8 cellular contexts compared by ENCODE assay signal in the genomic region with DNA sequence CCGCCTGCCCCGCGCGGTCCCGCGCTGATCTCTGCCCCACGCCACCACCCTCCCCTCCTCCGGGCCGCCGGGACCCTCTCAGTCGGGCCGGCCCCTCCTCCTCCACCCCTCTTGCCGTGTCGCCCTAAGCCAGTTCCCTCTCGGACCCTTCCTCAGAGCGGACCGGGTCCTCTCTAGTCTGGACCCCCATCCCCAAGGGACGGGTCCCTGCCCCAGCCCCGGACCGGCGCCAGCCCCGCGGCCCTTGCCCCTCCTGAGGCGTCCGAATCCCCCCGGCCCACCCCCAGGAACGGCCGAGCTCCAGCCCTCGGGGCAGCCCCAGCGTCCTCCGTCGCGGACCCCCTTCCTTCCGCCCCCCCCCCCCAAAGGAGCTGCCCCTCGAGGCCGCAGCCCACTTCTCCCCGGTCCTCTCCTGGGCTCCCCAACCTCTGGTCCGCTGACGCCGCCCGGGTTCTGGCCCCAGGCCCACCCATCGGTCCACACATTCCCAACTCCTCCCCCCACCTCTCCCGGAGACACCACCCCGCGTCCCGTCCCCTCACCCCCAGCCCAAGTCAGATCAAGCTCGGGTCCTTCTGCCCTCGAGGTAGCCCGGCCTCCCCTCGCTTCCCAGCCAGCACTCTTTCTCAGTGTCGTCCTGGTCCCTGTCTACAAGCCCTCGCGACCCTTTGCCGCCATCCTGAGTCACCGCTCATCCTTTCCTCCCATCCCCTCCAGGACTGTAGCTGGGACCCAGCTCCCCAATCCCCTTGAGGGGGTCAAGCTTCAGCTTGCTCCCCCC. TPM values are rescaled to one million over a fixed set of nuclear protein-coding genes. Genes with fewer than 3 reads are reported as not detected.
DNase-seq lines count a peak whose midpoint lies in the region; ATAC-seq and TF ChIP-seq lines count a peak whose summit lies in the region.

No MANE protein-coding gene starts in this region.

- H3K27ac ChIP-seq in AG04450 (ENCODE audit: low read depth, low read length) (no peak overlapping the region), heart left ventricle (peak overlapping the region in 1 of 12 donors; percentile 69), sigmoid colon (peak overlapping the region in 1 of 4 donors; percentile 51)

- TF ChIP-seq POLR2A in heart left ventricle (IDR thresholded peaks at IDR 0.05): no peak
- no peak for TF ChIP-seq POLR2A in sigmoid colon (IDR thresholded peaks at IDR 0.05)

- peak overlapping the region; percentile 81 for H3K27ac Mint-ChIP-seq in activated T-helper 1 cell treated with anti-CD3 and anti-CD28 coated beads, Interleukin-12 subunit alpha, Interleukin-12 subunit beta, Interleukin-2, Interleukin-4 antibody, amounts not matched to agents 30 ng/mL and 10 ng/mL and 1 ng/mL, durations not matched to agents 14 hours and 24 hours and 36 hours

- H3K4me3 ChIP-seq in AG04450 (ENCODE audit: low read depth, low read length): peak overlapping the region; percentile 53
- H3K4me3 ChIP-seq in HFF-Myc (replicated peaks; ENCODE audit: low read depth, low read length): peak overlapping the region; percentile 32
- H3K4me3 ChIP-seq in heart left ventricle: peak overlapping the region; percentile 43 to 82 (median 64)
- peak overlapping the region; percentile 19 to 63 (median 61) for H3K4me3 ChIP-seq in sigmoid colon

- DNase-seq in AG04450 (ENCODE audit: low read depth, low spot score): no peak
- DNase-seq in HFF-Myc (ENCODE audit: extremely low read depth, low read depth): no peak
- DNase-seq in activated T-helper 1 cell treated with anti-CD3 and anti-CD28 coated beads, Interleukin-12 subunit alpha, Interleukin-12 subunit beta, Interleukin-2, Interleukin-4 antibody, amounts not matched to agents 30 ng/mL and 10 ng/mL and 1 ng/mL, durations not matched to agents 14 hours and 24 hours and 36 hours (ENCODE audit: low spot score): no peak
- peak in 2 of 5 donors; percentile 14 to 28 for DNase-seq in heart left ventricle
- peak; percentile 66 for DNase-seq in sigmoid colon
- DNase-seq in GF-D8 (lab: John Stamatoyannopoulos, UW): no peak

- H3K4me1 ChIP-seq in heart left ventricle (peaks cover 0 to 23% (median 14%) of the 10 kb centered on the region in 12 donors), sigmoid colon (peaks cover 0 to 22% (median 21%) of the 10 kb centered on the region in 4 donors)

- H3K27me3 ChIP-seq in AG04450 (ENCODE audit: control insufficient read depth, insufficient read depth, low read length) (peaks cover 20% of the 10 kb centered on the region), heart left ventricle (peaks cover 0 to 55% (median 14%) of the 10 kb centered on the region in 9 donors), sigmoid colon (peaks cover 9 to 55% (median 38%) of the 10 kb centered on the region in 3 donors)

- no peak for TF ChIP-seq EP300 in sigmoid colon (IDR thresholded peaks at IDR 0.05)

- no peaks in the 10 kb centered on the region for H3K9me3 Mint-ChIP-seq in activated T-helper 1 cell treated with anti-CD3 and anti-CD28 coated beads, Interleukin-12 subunit alpha, Interleukin-12 subunit beta, Interleukin-2, Interleukin-4 antibody, amounts not matched to agents 30 ng/mL and 10 ng/mL and 1 ng/mL, durations not matched to agents 14 hours and 24 hours and 36 hours

- H3K4me1 Mint-ChIP-seq in activated T-helper 1 cell treated with anti-CD3 and anti-CD28 coated beads, Interleukin-12 subunit alpha, Interleukin-12 subunit beta, Interleukin-2, Interleukin-4 antibody, amounts not matched to agents 30 ng/mL and 10 ng/mL and 1 ng/mL, durations not matched to agents 14 hours and 24 hours and 36 hours (ENCODE audit: low read depth): peaks cover 22% of the 10 kb centered on the region

- intact Hi-C loops in activated T-helper 1 cell treated with anti-CD3 and anti-CD28 coated beads, Interleukin-12 subunit alpha, Interleukin-12 subunit beta, Interleukin-2, Interleukin-4 antibody, amounts not matched to agents 30 ng/mL and 10 ng/mL and 1 ng/mL, durations not matched to agents 14 hours and 24 hours and 36 hours (cut with micrococcal nuclease): loop anchor here (1.0 to 10.0 kb wide), 4 partner anchors 46 to 843 kb away; a partner anchor contains a TSS
- intact Hi-C loops in heart left ventricle (cut with DNase I): loop anchor here in 6 of 10 donors (5.0 kb wide), 3 partner anchors 38 to 138 kb away; no protein-coding TSS in a partner anchor
- intact Hi-C loops in sigmoid colon (cut with DNase I): loop anchor here (2.0 to 10.0 kb wide), 5 partner anchors 94 to 380 kb away; a partner anchor contains a TSS

- H3K4me3 Mint-ChIP-seq in activated T-helper 1 cell treated with anti-CD3 and anti-CD28 coated beads, Interleukin-12 subunit alpha, Interleukin-12 subunit beta, Interleukin-2, Interleukin-4 antibody, amounts not matched to agents 30 ng/mL and 10 ng/mL and 1 ng/mL, durations not matched to agents 14 hours and 24 hours and 36 hours: peak overlapping the region; percentile 83

- 1 to 2% (median 1%) methylated on average over 24 to 55 of the region's 55 CpGs for WGBS in heart left ventricle, 4 donors
- WGBS in sigmoid colon, 2 donors: 2% methylated on average over 55 of the region's 55 CpGs

- CTCF ChIA-PET in AG04450 (lab: Charles Lee): interaction anchor here (0.6 to 1.6 kb wide), 4 partner anchors 38 to 74 kb away, joined by 4 to 6 read pairs (median 5); no protein-coding TSS in a partner anchor

- H3K9me3 ChIP-seq in AG04450 (ENCODE audit: control insufficient read depth, insufficient read depth, low read length) (no peaks in the 10 kb centered on the region; the same call in 1 of the 2 replicates), heart left ventricle (no peaks in the 10 kb centered on the region), sigmoid colon (no peaks in the 10 kb centered on the region)

- POLR2A ChIA-PET in AG04450 (lab: Yijun Ruan, JAX): interaction anchor here (0.7 kb wide), 1 partner anchor 182 kb away, joined by 6 read pairs; no protein-coding TSS in a partner anchor

- peak in 1 of 4 donors; percentile 3 for ATAC-seq in heart left ventricle
- ATAC-seq in HG03108 (IDR thresholded peaks at IDR 0.05; ENCODE audit: unreplicated experiment): no peak
- no peak for ATAC-seq in GM19467 (IDR thresholded peaks at IDR 0.05; ENCODE audit: unreplicated experiment)

- peaks cover 2% of the 10 kb centered on the region for H3K36me3 Mint-ChIP-seq in activated T-helper 1 cell treated with anti-CD3 and anti-CD28 coated beads, Interleukin-12 subunit alpha, Interleukin-12 subunit beta, Interleukin-2, Interleukin-4 antibody, amounts not matched to agents 30 ng/mL and 10 ng/mL and 1 ng/mL, durations not matched to agents 14 hours and 24 hours and 36 hours (ENCODE audit: low read depth)

- H3K36me3 ChIP-seq in heart left ventricle: no peaks in the 10 kb centered on the region
- no peaks in the 10 kb centered on the region for H3K36me3 ChIP-seq in sigmoid colon

- peaks cover 50% of the 10 kb centered on the region for H3K27me3 Mint-ChIP-seq in activated T-helper 1 cell treated with anti-CD3 and anti-CD28 coated beads, Interleukin-12 subunit alpha, Interleukin-12 subunit beta, Interleukin-2, Interleukin-4 antibody, amounts not matched to agents 30 ng/mL and 10 ng/mL and 1 ng/mL, durations not matched to agents 14 hours and 24 hours and 36 hours (ENCODE audit: insufficient read depth)

- TF ChIP-seq CTCF in AG04450 (IDR thresholded peaks at IDR 0.05; ENCODE audit: low read depth, low read length) (no peak), HFF-Myc (IDR thresholded peaks at IDR 0.05; ENCODE audit: low read depth, low read length, missing control alignments) (no peak), heart left ventricle (IDR thresholded peaks at IDR 0.05) (no peak), sigmoid colon (IDR thresholded peaks at IDR 0.05) (no peak)

RNA-seq across cellular contexts. Expression of a gene that starts 0.7 kb away (rescaled TPM):
- 0.60 and 0.65 TPM in 2 replicates for polyA plus RNA-seq in AG04450 (2011; rRNA removed)
- 0.41 and 1.7 TPM in 2 replicates for polyA minus RNA-seq in AG04450 (2011; rRNA and poly(A)+ RNA removed)
- 2.2 and 2.4 TPM in 2 replicates for total RNA-seq in activated T-helper 1 cell treated with anti-CD3 and anti-CD28 coated beads, Interleukin-12 subunit alpha, Interleukin-12 subunit beta, Interleukin-2, Interleukin-4 antibody, amounts not matched to agents 30 ng/mL and 10 ng/mL and 1 ng/mL, durations not matched to agents 14 hours and 24 hours and 36 hours
- total RNA-seq in heart left ventricle: 1 to 10 TPM in 1 of 9 donors, under 1 TPM in 3, not detected in 5; 0.06 to 1.0 (median 0.66) TPM
- under 1 TPM in 1 of 2 donors, not detected in 1; 0.40 TPM for polyA plus RNA-seq in heart left ventricle
- total RNA-seq in sigmoid colon: 1 to 10 TPM in 1 of 4 donors, under 1 TPM in 3; 0.27 to 3.0 (median 0.69) TPM
- under 1 TPM in 2 of 3 donors, not detected in 1; 0.07 to 0.60 TPM for polyA plus RNA-seq in sigmoid colon

RNA-seq across cellular contexts. Expression of a gene that starts 45.4 kb away (rescaled TPM):
- 81.9 and 122 TPM in 2 replicates for polyA plus RNA-seq in AG04450 (2011; rRNA removed)
- polyA minus RNA-seq in AG04450 (2011; rRNA and poly(A)+ RNA removed): 15.2 and 19.7 TPM in 2 replicates
- 33.5 and 36.1 TPM in 2 replicates for total RNA-seq in activated T-helper 1 cell treated with anti-CD3 and anti-CD28 coated beads, Interleukin-12 subunit alpha, Interleukin-12 subunit beta, Interleukin-2, Interleukin-4 antibody, amounts not matched to agents 30 ng/mL and 10 ng/mL and 1 ng/mL, durations not matched to agents 14 hours and 24 hours and 36 hours
- total RNA-seq in heart left ventricle: 100 to 1,000 TPM in 1 of 9 donors, 10 to 100 TPM in 8; 44.8 to 102 (median 61.4) TPM
- 10 to 100 TPM; 68.9 to 71.3 TPM for polyA plus RNA-seq in heart left ventricle
- 100 to 1,000 TPM in 2 of 4 donors, 10 to 100 TPM in 2; 47.9 to 145 (median 91.7) TPM for total RNA-seq in sigmoid colon
- 100 to 1,000 TPM in 1 of 3 donors, 10 to 100 TPM in 2; 63.1 to 126 (median 84.7) TPM for polyA plus RNA-seq in sigmoid colon
